ENCODE assay signal across 9 cellular contexts in the genomic region with DNA sequence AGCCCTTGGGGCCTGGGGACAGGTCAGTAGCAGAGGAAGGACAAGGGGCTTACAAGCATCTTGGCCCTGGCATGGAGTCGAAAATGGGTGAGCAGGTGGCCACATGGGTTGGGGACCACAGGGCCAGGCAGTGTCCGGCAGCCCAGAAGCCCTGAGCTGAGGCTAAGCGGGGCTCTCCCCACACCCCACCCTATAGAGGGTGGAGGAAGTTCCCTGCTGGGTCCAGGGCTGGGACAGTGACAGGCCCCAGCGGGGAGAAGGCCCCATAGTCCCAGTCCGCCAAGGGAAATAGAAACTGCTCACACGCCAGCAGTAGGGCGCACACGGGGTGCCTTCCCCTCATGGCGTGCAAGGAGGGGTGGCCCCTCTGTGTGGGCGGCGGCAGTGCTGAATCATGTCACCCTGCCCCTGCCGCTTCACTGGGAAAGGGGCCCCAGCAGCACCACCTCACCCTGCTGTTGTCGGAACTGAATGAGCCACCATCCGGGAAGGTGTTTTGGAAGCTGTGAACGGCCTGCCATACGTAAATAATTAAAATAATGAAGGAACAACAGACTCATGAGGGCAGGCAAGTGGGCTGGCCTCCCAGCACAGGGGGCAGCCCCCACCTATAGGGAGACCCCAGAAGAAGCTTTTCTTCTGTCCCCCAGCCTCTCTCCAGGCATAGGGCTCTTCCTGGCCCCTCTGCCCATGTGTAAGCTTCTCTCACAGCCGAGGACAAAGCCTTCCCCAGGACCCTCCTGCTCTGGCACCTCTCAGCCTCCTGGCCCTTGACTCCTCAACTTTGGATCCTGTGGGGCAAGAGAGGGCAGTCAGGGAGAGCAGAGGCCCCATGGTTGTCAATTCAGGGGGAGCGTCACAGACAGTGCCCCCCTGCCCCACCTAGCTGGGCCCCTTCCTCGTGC. TPM values are rescaled to one million over a fixed set of nuclear protein-coding genes. Genes with fewer than 3 reads are reported as not detected.
DNase-seq lines count a peak whose midpoint lies in the region; ATAC-seq lines count a peak whose summit lies in the region.
"Had no signal": no experiment of that assay in that cellular context is flagged by ENCODE, and none has a peak within 500 bp of the region (broad histone marks: within the 10 kb centered on the region; RNA-seq: fewer than 3 reads in every experiment).

No MANE protein-coding gene starts in this region.

- POLR2A ChIA-PET in activated CD4-positive, alpha-beta memory T cell treated with anti-CD3 and anti-CD28 coated beads for 36 hours (lab: Charles Lee): interaction anchor here (0.8 to 6.6 kb wide), 6 partner anchors 9 to 51 kb away, joined by 3 to 206 read pairs (median 4); a partner anchor contains a TSS

- intact Hi-C loops in activated CD4-positive, alpha-beta memory T cell treated with anti-CD3 and anti-CD28 coated beads for 36 hours (cut with micrococcal nuclease): loop anchor here (1.0 to 2.0 kb wide), 2 partner anchors 12 to 371 kb away; no protein-coding TSS in a partner anchor

- peak; percentile 55 for ATAC-seq in GM19372 (IDR thresholded peaks at IDR 0.05; ENCODE audit: low read depth, unreplicated experiment)
- peak; percentile 67 for ATAC-seq in HG03280 (IDR thresholded peaks at IDR 0.05; ENCODE audit: unreplicated experiment)
- ATAC-seq in stimulated activated naive CD8-positive, alpha-beta T cell treated with anti-CD3 and anti-CD28 coated beads, Interleukin-15, amount 100 ng/mL, for 72 hours: peak; percentile 81

- H3K27me3 Mint-ChIP-seq in activated CD4-positive, alpha-beta memory T cell treated with anti-CD3 and anti-CD28 coated beads for 36 hours: no peaks in the 10 kb centered on the region
- H3K27me3 Mint-ChIP-seq in stimulated activated naive CD8-positive, alpha-beta T cell treated with anti-CD3 and anti-CD28 coated beads, Interleukin-15, amount 100 ng/mL, for 72 hours: no peaks in the 10 kb centered on the region

- peaks cover 7% of the 10 kb centered on the region for H3K36me3 Mint-ChIP-seq in activated CD4-positive, alpha-beta memory T cell treated with anti-CD3 and anti-CD28 coated beads for 36 hours

- DNase-seq in activated CD4-positive, alpha-beta memory T cell treated with anti-CD3 and anti-CD28 coated beads for 36 hours: peak; percentile 99
- peak; percentile 26 for DNase-seq in left kidney (ENCODE audit: low read depth, low spot score)
- peak; percentile 91 to 96 for DNase-seq in stimulated activated naive CD8-positive, alpha-beta T cell treated with anti-CD3 and anti-CD28 coated beads, Interleukin-15, amount 100 ng/mL, for 72 hours
- no peak for DNase-seq in NCI-H446 treated with DMSO at 0.1 percent for 48 hours (lab: John Stamatoyannopoulos, UW)
- DNase-seq in NCI-H510A (lab: John Stamatoyannopoulos, UW): no peak
- no peak for DNase-seq in DMS53 treated with DMSO at 0.1 percent for 48 hours (lab: John Stamatoyannopoulos, UW; ENCODE audit: unreplicated experiment)

- H3K27ac Mint-ChIP-seq in activated CD4-positive, alpha-beta memory T cell treated with anti-CD3 and anti-CD28 coated beads for 36 hours: peak overlapping the region; percentile 96
- peak overlapping the region; percentile 95 to 98 for H3K27ac Mint-ChIP-seq in stimulated activated naive CD8-positive, alpha-beta T cell treated with anti-CD3 and anti-CD28 coated beads, Interleukin-15, amount 100 ng/mL, for 72 hours

- CTCF ChIA-PET in activated CD4-positive, alpha-beta memory T cell treated with anti-CD3 and anti-CD28 coated beads for 36 hours (lab: Charles Lee): interaction anchor here (0.7 to 4.4 kb wide), 6 partner anchors 13 to 165 kb away, joined by 3 to 80 read pairs (median 18); a partner anchor contains a TSS

- H3K4me1 Mint-ChIP-seq in activated CD4-positive, alpha-beta memory T cell treated with anti-CD3 and anti-CD28 coated beads for 36 hours (ENCODE audit: low read depth): peaks cover 82% of the 10 kb centered on the region
- peaks cover 96% of the 10 kb centered on the region for H3K4me1 Mint-ChIP-seq in stimulated activated naive CD8-positive, alpha-beta T cell treated with anti-CD3 and anti-CD28 coated beads, Interleukin-15, amount 100 ng/mL, for 72 hours

- H3K4me3 Mint-ChIP-seq in activated CD4-positive, alpha-beta memory T cell treated with anti-CD3 and anti-CD28 coated beads for 36 hours: peak overlapping the region; percentile 62
- H3K4me3 Mint-ChIP-seq in stimulated activated naive CD8-positive, alpha-beta T cell treated with anti-CD3 and anti-CD28 coated beads, Interleukin-15, amount 100 ng/mL, for 72 hours: peak overlapping the region; percentile 68 to 76

- H3K9me3 Mint-ChIP-seq in activated CD4-positive, alpha-beta memory T cell treated with anti-CD3 and anti-CD28 coated beads for 36 hours: peaks cover 8% of the 10 kb centered on the region
- peaks cover 7 to 9% of the 10 kb centered on the region in 2 donors for H3K9me3 Mint-ChIP-seq in stimulated activated naive CD8-positive, alpha-beta T cell treated with anti-CD3 and anti-CD28 coated beads, Interleukin-15, amount 100 ng/mL, for 72 hours

RNA-seq across cellular contexts. Expression of a gene that starts 12.7 kb away (rescaled TPM):
- 100 to 1,000 TPM; 522 to 539 TPM for total RNA-seq in activated CD4-positive, alpha-beta memory T cell treated with anti-CD3 and anti-CD28 coated beads for 36 hours

RNA-seq across cellular contexts. Expression of a gene that starts 19.6 kb away (rescaled TPM):
- total RNA-seq in activated CD4-positive, alpha-beta memory T cell treated with anti-CD3 and anti-CD28 coated beads for 36 hours: 1 to 10 TPM; 1.8 to 2.4 TPM
- total RNA-seq: liver had no signal

RNA-seq across cellular contexts. Expression of a gene that starts 41.5 kb away (rescaled TPM):
- under 1 TPM; 0.21 to 0.36 TPM for total RNA-seq in activated CD4-positive, alpha-beta memory T cell treated with anti-CD3 and anti-CD28 coated beads for 36 hours

RNA-seq across cellular contexts. Expression of a gene that starts 50.7 kb away (rescaled TPM):
- 100 to 1,000 TPM; 173 to 181 TPM for total RNA-seq in activated CD4-positive, alpha-beta memory T cell treated with anti-CD3 and anti-CD28 coated beads for 36 hours

Comparison
In these comparisons a context has a peak if more than half of its experiments do, and no peak if none do; other contexts are left out.
1. DNase-seq: peak in activated CD4-positive, alpha-beta memory T cell treated with anti-CD3 and anti-CD28 coated beads for 36 hours (single experiment), left kidney (single experiment) and stimulated activated naive CD8-positive, alpha-beta T cell treated with anti-CD3 and anti-CD28 coated beads, Interleukin-15, amount 100 ng/mL, for 72 hours (2 of 2); none in NCI-H446 treated with DMSO at 0.1 percent for 48 hours (single experiment), NCI-H510A (single experiment) and DMS53 treated with DMSO at 0.1 percent for 48 hours (single experiment).
2. Peak in every context shown above with its lines, with median percentiles within 50 percentile points of each other: ATAC-seq.